In the genomic region with DNA sequence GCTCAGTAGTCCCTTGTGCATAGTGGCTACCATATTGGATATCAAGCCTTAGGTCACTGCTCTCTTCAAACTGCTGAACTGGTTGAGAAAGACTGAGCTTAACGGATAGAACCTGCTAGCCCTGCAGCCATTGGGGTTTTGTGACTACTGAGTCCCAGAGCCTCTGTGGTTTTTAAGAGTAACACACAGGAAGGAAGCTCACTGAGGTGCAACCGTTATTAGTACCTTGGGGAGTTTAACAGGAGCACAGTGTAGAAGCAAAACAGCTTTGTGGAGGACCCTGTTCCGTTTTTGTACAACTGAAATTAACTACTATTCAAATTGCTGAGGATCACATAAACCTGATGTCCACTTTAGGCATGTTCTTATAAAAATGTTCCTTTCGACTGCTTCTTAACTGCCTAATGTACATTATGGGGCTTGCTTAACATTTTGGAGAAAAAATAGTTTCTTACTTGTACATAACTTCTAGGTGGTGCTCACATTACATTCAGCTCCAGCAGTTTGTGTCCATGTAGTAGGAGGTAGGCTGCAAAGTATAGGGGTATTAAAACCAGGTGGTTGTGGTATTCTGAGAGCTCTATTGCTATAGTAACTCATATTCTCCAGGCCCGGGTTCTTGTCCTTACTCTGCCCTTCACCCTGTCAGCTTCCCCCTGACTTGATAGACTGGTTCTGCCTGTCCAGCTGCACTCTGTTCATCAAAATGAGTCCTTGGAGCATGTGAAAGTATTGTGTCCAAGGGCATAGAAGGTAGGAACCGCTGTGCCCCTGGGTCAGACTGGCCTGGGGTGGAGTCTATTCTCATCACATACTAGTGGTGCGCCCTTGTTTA, we compare ENCODE assay signal across 8 cellular contexts. TPM values are rescaled to one million over a fixed set of nuclear protein-coding genes. Genes with fewer than 3 reads are reported as not detected.
A peak's percentile ranks its signal among the peaks of the same experiment; 100 is the strongest.
DNase-seq lines count a peak whose midpoint lies in the region; ATAC-seq and TF ChIP-seq lines count a peak whose summit lies in the region.

No MANE protein-coding gene starts in this region.

- peak in 1 of 3 donors; percentile 56 for TF ChIP-seq POLR2A in spleen (IDR thresholded peaks at IDR 0.05)

- no peak for TF ChIP-seq CTCF in OCI-LY7 (conservative IDR thresholded peaks at IDR 0.05; ENCODE audit: low read length)
- TF ChIP-seq CTCF in spleen (IDR thresholded peaks at IDR 0.05 in 8 of 11, conservative IDR thresholded peaks at IDR 0.05 in 3 of 11), result no peak

- H3K4me1 ChIP-seq in OCI-LY7 (ENCODE audit: insufficient read depth, low read length, poor library complexity, severe bottlenecking) (peaks cover 98% of the 10 kb centered on the region), spleen (peaks cover 13 to 100% (median 85%) of the 10 kb centered on the region in 6 donors)

- H3K36me3 ChIP-seq in OCI-LY7 (ENCODE audit: insufficient read depth, low read length) (peaks cover 58% of the 10 kb centered on the region), spleen (peaks cover 0 to 5% (median 0%) of the 10 kb centered on the region in 6 donors)

- POLR2A ChIA-PET in activated naive CD8-positive, alpha-beta T cell treated with anti-CD3 and anti-CD28 coated beads, Interleukin-2, amount 10 ng/mL, durations not matched to agents 7 days and 5 days (lab: Charles Lee), result interaction anchor here (0.7 to 3.6 kb wide), 3 partner anchors 12 to 44 kb away, joined by 3 to 38 read pairs (median 4); partner anchors contain the start of genes HTD2, PXK and RPP14
- POLR2A ChIA-PET in OCI-LY7 (lab: Charles Lee), result interaction anchor here (0.6 to 13.7 kb wide), 18 partner anchors 9 to 191 kb away, joined by 3 to 711 read pairs (median 4); partner anchors contain the start of genes HTD2 and PXK

- DNase-seq in activated naive CD8-positive, alpha-beta T cell treated with anti-CD3 and anti-CD28 coated beads, Interleukin-2, amount 10 ng/mL, durations not matched to agents 7 days and 5 days, result no peak
- DNase-seq in activated naive CD8-positive, alpha-beta T cell treated with anti-CD3 and anti-CD28 coated beads for 36 hours, result no peak
- DNase-seq in OCI-LY7 (ENCODE audit: low spot score) (peak; percentile 98), spleen (no peak), head of caudate nucleus (no peak), HK-2 (ENCODE audit: unreplicated experiment) (no peak), AG20443 (ENCODE audit: low spot score) (no peak)

- H3K4me1 Mint-ChIP-seq in activated naive CD8-positive, alpha-beta T cell treated with anti-CD3 and anti-CD28 coated beads, Interleukin-2, amount 10 ng/mL, durations not matched to agents 7 days and 5 days, result peaks cover 72% of the 10 kb centered on the region
- H3K4me1 Mint-ChIP-seq in activated naive CD8-positive, alpha-beta T cell treated with anti-CD3 and anti-CD28 coated beads for 36 hours, result peaks cover 46% of the 10 kb centered on the region

- peaks cover 5% of the 10 kb centered on the region for H3K9me3 Mint-ChIP-seq in activated naive CD8-positive, alpha-beta T cell treated with anti-CD3 and anti-CD28 coated beads, Interleukin-2, amount 10 ng/mL, durations not matched to agents 7 days and 5 days
- no peaks in the 10 kb centered on the region for H3K9me3 Mint-ChIP-seq in activated naive CD8-positive, alpha-beta T cell treated with anti-CD3 and anti-CD28 coated beads for 36 hours

- ATAC-seq in activated naive CD8-positive, alpha-beta T cell treated with anti-CD3 and anti-CD28 coated beads, Interleukin-2, amount 10 ng/mL, durations not matched to agents 7 days and 5 days (ENCODE audit: low read depth), result peak; percentile 58
- peak; percentile 91 for ATAC-seq in HG02943 (IDR thresholded peaks at IDR 0.05; ENCODE audit: low read depth, unreplicated experiment)

- CTCF ChIA-PET in OCI-LY7 (lab: Charles Lee; ENCODE audit: unreplicated experiment), result interaction anchor here (0.5 to 2.3 kb wide), 7 partner anchors 13 to 1439 kb away, joined by 3 to 22 read pairs (median 4); partner anchors contain the start of genes HTD2, PXK and RPP14

- peaks cover 85% of the 10 kb centered on the region for H3K79me2 ChIP-seq in OCI-LY7 (ENCODE audit: insufficient read depth, low read depth, low read length)

- H2AFZ ChIP-seq in OCI-LY7 (ENCODE audit: low read length), result no peak overlapping the region

- H3K27ac ChIP-seq in OCI-LY7 (ENCODE audit: low read depth, low read length, poor library complexity, severe bottlenecking) (peak overlapping the region; percentile 99), spleen (peak overlapping the region; percentile 53 to 92 (median 86))

- H3K9me3 ChIP-seq in OCI-LY7 (ENCODE audit: low read length), result no peaks in the 10 kb centered on the region
- no peaks in the 10 kb centered on the region for H3K9me3 ChIP-seq in spleen

- H3K36me3 Mint-ChIP-seq in activated naive CD8-positive, alpha-beta T cell treated with anti-CD3 and anti-CD28 coated beads, Interleukin-2, amount 10 ng/mL, durations not matched to agents 7 days and 5 days, result peaks cover 36% of the 10 kb centered on the region
- peaks cover 8% of the 10 kb centered on the region for H3K36me3 Mint-ChIP-seq in activated naive CD8-positive, alpha-beta T cell treated with anti-CD3 and anti-CD28 coated beads for 36 hours

- peak overlapping the region; percentile 64 for H3K4me3 Mint-ChIP-seq in activated naive CD8-positive, alpha-beta T cell treated with anti-CD3 and anti-CD28 coated beads, Interleukin-2, amount 10 ng/mL, durations not matched to agents 7 days and 5 days
- no peak overlapping the region for H3K4me3 Mint-ChIP-seq in activated naive CD8-positive, alpha-beta T cell treated with anti-CD3 and anti-CD28 coated beads for 36 hours

- H3K27ac Mint-ChIP-seq in activated naive CD8-positive, alpha-beta T cell treated with anti-CD3 and anti-CD28 coated beads, Interleukin-2, amount 10 ng/mL, durations not matched to agents 7 days and 5 days, result peak overlapping the region; percentile 87
- no peak overlapping the region for H3K27ac Mint-ChIP-seq in activated naive CD8-positive, alpha-beta T cell treated with anti-CD3 and anti-CD28 coated beads for 36 hours

- intact Hi-C loops in OCI-LY7 (cut with micrococcal nuclease; ENCODE audit: unreplicated experiment), result loop anchor here (1.0 kb wide), 1 partner anchor 15 kb away; no protein-coding TSS in a partner anchor
- intact Hi-C loops in spleen (cut with DNase I; ENCODE audit: low total_unique reads), result no loop called here
- intact Hi-C loops in head of caudate nucleus (cut with DNase I), result no loop called here

- no peaks in the 10 kb centered on the region for H3K27me3 Mint-ChIP-seq in activated naive CD8-positive, alpha-beta T cell treated with anti-CD3 and anti-CD28 coated beads, Interleukin-2, amount 10 ng/mL, durations not matched to agents 7 days and 5 days
- no peaks in the 10 kb centered on the region for H3K27me3 Mint-ChIP-seq in activated naive CD8-positive, alpha-beta T cell treated with anti-CD3 and anti-CD28 coated beads for 36 hours

- no peaks in the 10 kb centered on the region for H3K27me3 ChIP-seq in spleen (replicated peaks in 1 of 7)

- H4K20me1 ChIP-seq in OCI-LY7 (ENCODE audit: insufficient read depth, low read length), result no peaks in the 10 kb centered on the region

- BruUV-seq in OCI-LY7 (replicated peaks; lab: Mats Ljungman, UMichigan), result no TSS peak

- WGBS in spleen, 5 donors, result 35 to 55% (median 43%) methylated on average over 7 of the region's 7 CpGs

- no peaks in the 10 kb centered on the region for H3K9me2 ChIP-seq in OCI-LY7 (ENCODE audit: insufficient read depth, low read length)

- H3K4me3 ChIP-seq in OCI-LY7 (ENCODE audit: low read depth, low read length, poor library complexity, severe bottlenecking), result peak overlapping the region; percentile 62
- peak overlapping the region in 1 of 8 donors; percentile 29 for H3K4me3 ChIP-seq in spleen

- peak overlapping the region; percentile 85 for H3K4me2 ChIP-seq in OCI-LY7 (ENCODE audit: low read length)

RNA-seq across cellular contexts. Expression of gene PXK, which starts 17.3 kb away (rescaled TPM):
- 10 to 100 TPM; 38.6 to 41.5 TPM for total RNA-seq in activated naive CD8-positive, alpha-beta T cell treated with anti-CD3 and anti-CD28 coated beads, Interleukin-2, amount 10 ng/mL, durations not matched to agents 7 days and 5 days
- total RNA-seq in activated naive CD8-positive, alpha-beta T cell treated with anti-CD3 and anti-CD28 coated beads for 36 hours, result 10 to 100 TPM; 22.2 to 24.0 TPM
- total RNA-seq in OCI-LY7 (2014; rRNA removed; shearing (Covaris generic)), result 51.3 and 68.7 TPM in 2 replicates
- 125 and 146 TPM in 2 replicates for total RNA-seq in OCI-LY7 (2022)
- total RNA-seq in spleen, result 10 to 100 TPM; 39.4 to 80.9 (median 56.5) TPM
- polyA plus RNA-seq in spleen, result 10 to 100 TPM; 19.3 to 25.3 (median 19.9) TPM

RNA-seq across cellular contexts. Expression of gene HTD2, which starts 43.7 kb away (rescaled TPM):
- 1 to 10 TPM; 7.5 to 8.1 TPM for total RNA-seq in activated naive CD8-positive, alpha-beta T cell treated with anti-CD3 and anti-CD28 coated beads, Interleukin-2, amount 10 ng/mL, durations not matched to agents 7 days and 5 days
- 10 to 100 TPM; 10.1 to 13.0 TPM for total RNA-seq in activated naive CD8-positive, alpha-beta T cell treated with anti-CD3 and anti-CD28 coated beads for 36 hours
- 6.4 and 10.0 TPM in 2 replicates for total RNA-seq in OCI-LY7 (2014; rRNA removed; shearing (Covaris generic))
- 8.0 and 13.0 TPM in 2 replicates for total RNA-seq in OCI-LY7 (2022)
- 10 to 100 TPM in 3 of 7 donors, 1 to 10 TPM in 4; 6.4 to 20.0 (median 8.7) TPM for total RNA-seq in spleen
- polyA plus RNA-seq in spleen, result 1 to 10 TPM; 2.3 to 5.6 (median 3.6) TPM

RNA-seq across cellular contexts. Expression of gene RPP14, which starts 44.0 kb away (rescaled TPM):
- 10 to 100 TPM; 13.9 to 14.4 TPM for total RNA-seq in activated naive CD8-positive, alpha-beta T cell treated with anti-CD3 and anti-CD28 coated beads, Interleukin-2, amount 10 ng/mL, durations not matched to agents 7 days and 5 days
- total RNA-seq in activated naive CD8-positive, alpha-beta T cell treated with anti-CD3 and anti-CD28 coated beads for 36 hours, result 10 to 100 TPM; 24.8 to 30.9 TPM
- 10.2 and 12.8 TPM in 2 replicates for total RNA-seq in OCI-LY7 (2014; rRNA removed; shearing (Covaris generic))
- total RNA-seq in OCI-LY7 (2022) (20.3 and 21.3 TPM in 2 replicates), spleen (10 to 100 TPM; 13.3 to 21.3 (median 16.1) TPM)
- polyA plus RNA-seq in spleen, result 10 to 100 TPM in 1 of 3 donors, 1 to 10 TPM in 2; 6.2 to 12.2 (median 7.1) TPM
